ENCODE assay signal across 13 cellular contexts in the genomic region with DNA sequence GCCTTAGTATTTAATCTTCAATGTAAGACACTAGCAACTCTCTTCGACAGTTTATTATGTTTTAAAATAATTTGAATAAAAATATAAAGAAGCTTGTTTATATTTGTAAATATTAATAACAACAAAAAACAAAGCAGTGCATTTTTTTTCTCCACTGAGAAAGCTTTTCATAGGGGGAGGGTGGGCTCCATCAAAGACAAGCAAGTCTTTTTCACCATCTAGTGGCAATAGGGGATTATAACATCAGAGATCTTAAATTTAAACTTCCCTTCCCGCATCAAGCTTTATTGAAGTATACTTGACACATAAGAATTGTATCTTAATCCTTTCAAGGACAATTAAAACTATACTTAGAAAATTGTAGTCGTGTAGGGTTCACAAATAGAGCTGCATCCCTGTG. TPM values are rescaled to one million over a fixed set of nuclear protein-coding genes. Genes with fewer than 3 reads are reported as not detected.
A peak's percentile ranks its signal among the peaks of the same experiment; 100 is the strongest.
DNase-seq lines count a peak whose midpoint lies in the region; ATAC-seq and TF ChIP-seq lines count a peak whose summit lies in the region.
"Had no signal": no experiment of that assay in that cellular context is flagged by ENCODE, and none has a peak within 500 bp of the region (broad histone marks: within the 10 kb centered on the region; RNA-seq: fewer than 3 reads in every experiment).

No MANE protein-coding gene starts in this region.

- no peaks in the 10 kb centered on the region for H4K20me1 ChIP-seq in DOHH2 (ENCODE audit: control insufficient read depth, insufficient read depth, low read depth, low read length)

- no peaks in the 10 kb centered on the region for H3K9me3 ChIP-seq in DOHH2 (ENCODE audit: control insufficient read depth, insufficient read depth, low read length)
- H3K9me3 ChIP-seq: lower lobe of right lung, SJSA1 had no signal

- H3K9me2 ChIP-seq in DOHH2 (replicated peaks; ENCODE audit: control insufficient read depth, low read length), result no peaks in the 10 kb centered on the region

- H3K36me3 ChIP-seq in DOHH2 (ENCODE audit: control insufficient read depth, low read length), result no peaks in the 10 kb centered on the region
- H3K36me3 ChIP-seq: lower lobe of right lung, SJSA1 had no signal

- no peaks in the 10 kb centered on the region for H3K79me2 ChIP-seq in DOHH2 (ENCODE audit: control insufficient read depth, low read length)

- H3K27me3 Mint-ChIP-seq in activated naive CD8-positive, alpha-beta T cell treated with anti-CD3 and anti-CD28 coated beads for 36 hours, result no peaks in the 10 kb centered on the region

- no peaks in the 10 kb centered on the region for H3K4me1 Mint-ChIP-seq in activated naive CD8-positive, alpha-beta T cell treated with anti-CD3 and anti-CD28 coated beads for 36 hours

- H3F3A ChIP-seq in DOHH2 (ENCODE audit: control insufficient read depth, insufficient read depth), result no peaks in the 10 kb centered on the region

- DNase-seq in Kasumi-1 (lab: John Stamatoyannopoulos, UW), result peak; percentile 24 to 75
- peak; percentile 6 for DNase-seq in SHP77 treated with DMSO at 0.1 percent for 48 hours (lab: John Stamatoyannopoulos, UW)
- peak; percentile 34 for DNase-seq in iPS-NIHi7 (ENCODE audit: extremely low spot score)
- DNase-seq in GM13976 (ENCODE audit: low spot score), result no peak
- DNase-seq in NCI-H2107 (lab: John Stamatoyannopoulos, UW), result no peak
- no peak for DNase-seq in activated naive CD8-positive, alpha-beta T cell treated with anti-CD3 and anti-CD28 coated beads for 36 hours
- DNase-seq: activated T-cell treated with anti-CD3 and anti-CD28 coated beads, Interleukin-2, amount 50 U/mL, for 4 hours; lower lobe of right lung had no signal

- no peak overlapping the region for H3K4me2 ChIP-seq in DOHH2 (ENCODE audit: low read length)

- H3K36me3 Mint-ChIP-seq in activated naive CD8-positive, alpha-beta T cell treated with anti-CD3 and anti-CD28 coated beads for 36 hours, result no peaks in the 10 kb centered on the region

- no peak overlapping the region for H3K27ac Mint-ChIP-seq in activated naive CD8-positive, alpha-beta T cell treated with anti-CD3 and anti-CD28 coated beads for 36 hours

- no peaks in the 10 kb centered on the region for H3K4me1 ChIP-seq in DOHH2 (ENCODE audit: control insufficient read depth, low read length)
- H3K4me1 ChIP-seq: lower lobe of right lung, SJSA1 had no signal

- in situ Hi-C loops in GM13976 (cut with MboI; ENCODE audit: low sequenced_read_pairs, unreplicated experiment), result no loop called here

- H3K9me3 Mint-ChIP-seq in activated naive CD8-positive, alpha-beta T cell treated with anti-CD3 and anti-CD28 coated beads for 36 hours, result no peaks in the 10 kb centered on the region

- ATAC-seq in HG02678 (IDR thresholded peaks at IDR 0.05; ENCODE audit: unreplicated experiment), result no peak
- ATAC-seq: activated T-cell treated with anti-CD3 and anti-CD28 coated beads, Interleukin-2, amount 50 U/mL, for 4 hours; lower lobe of right lung had no signal

- TF ChIP-seq CTCF in DOHH2 (IDR thresholded peaks at IDR 0.05; ENCODE audit: low read depth, low read length, poor library complexity, severe bottlenecking), result peak; percentile 18
- no peak for TF ChIP-seq CTCF in GM13976 (IDR thresholded peaks at IDR 0.05; ENCODE audit: borderline replicate concordance, control extremely low read depth, extremely low read depth, insufficient read depth, missing control alignments)

- H3K4me3 Mint-ChIP-seq in activated naive CD8-positive, alpha-beta T cell treated with anti-CD3 and anti-CD28 coated beads for 36 hours, result no peak overlapping the region
- H3K4me3 Mint-ChIP-seq: activated T-cell treated with anti-CD3 and anti-CD28 coated beads, Interleukin-2, amount 50 U/mL, for 4 hours had no signal

- no peaks in the 10 kb centered on the region for H3K27me3 ChIP-seq in DOHH2 (ENCODE audit: control insufficient read depth, low read length)
- H3K27me3 ChIP-seq: SJSA1 had no signal

- H3K4me3 ChIP-seq in DOHH2 (ENCODE audit: low read length), result no peak overlapping the region
- H3K4me3 ChIP-seq: lower lobe of right lung, SJSA1 had no signal

- H3K27ac ChIP-seq in DOHH2 (ENCODE audit: low read depth, low read length), result no peak overlapping the region
- H3K27ac ChIP-seq: lower lobe of right lung, SJSA1 had no signal

RNA-seq across cellular contexts. Expression of a gene that starts 9.3 kb away (rescaled TPM):
- not detected for total RNA-seq in activated naive CD8-positive, alpha-beta T cell treated with anti-CD3 and anti-CD28 coated beads for 36 hours
- total RNA-seq: activated T-cell treated with anti-CD3 and anti-CD28 coated beads, Interleukin-2, amount 50 U/mL, for 4 hours; G401; lower lobe of right lung; SJSA1; subcutaneous adipose tissue had no signal

RNA-seq across cellular contexts. Expression of a gene that starts 32.2 kb away (rescaled TPM):
- total RNA-seq in activated naive CD8-positive, alpha-beta T cell treated with anti-CD3 and anti-CD28 coated beads for 36 hours, result not detected
- total RNA-seq: activated T-cell treated with anti-CD3 and anti-CD28 coated beads, Interleukin-2, amount 50 U/mL, for 4 hours; G401; lower lobe of right lung; SJSA1; subcutaneous adipose tissue had no signal

RNA-seq across cellular contexts. Expression of a gene that starts 41.8 kb away (rescaled TPM):
- not detected for total RNA-seq in activated naive CD8-positive, alpha-beta T cell treated with anti-CD3 and anti-CD28 coated beads for 36 hours
- total RNA-seq: activated T-cell treated with anti-CD3 and anti-CD28 coated beads, Interleukin-2, amount 50 U/mL, for 4 hours; G401; lower lobe of right lung; SJSA1; subcutaneous adipose tissue had no signal

Comparison
In these comparisons a context has a peak if more than half of its experiments do, and no peak if none do; other contexts are left out.
1. DNase-seq: peak in Kasumi-1 (2 of 2), SHP77 treated with DMSO at 0.1 percent for 48 hours (single experiment) and iPS-NIHi7 (single experiment); none in GM13976 (single experiment), NCI-H2107 (single experiment) and activated naive CD8-positive, alpha-beta T cell treated with anti-CD3 and anti-CD28 coated beads for 36 hours (single experiment).